ENCODE assay signal across 30 cellular contexts in the genomic region with DNA sequence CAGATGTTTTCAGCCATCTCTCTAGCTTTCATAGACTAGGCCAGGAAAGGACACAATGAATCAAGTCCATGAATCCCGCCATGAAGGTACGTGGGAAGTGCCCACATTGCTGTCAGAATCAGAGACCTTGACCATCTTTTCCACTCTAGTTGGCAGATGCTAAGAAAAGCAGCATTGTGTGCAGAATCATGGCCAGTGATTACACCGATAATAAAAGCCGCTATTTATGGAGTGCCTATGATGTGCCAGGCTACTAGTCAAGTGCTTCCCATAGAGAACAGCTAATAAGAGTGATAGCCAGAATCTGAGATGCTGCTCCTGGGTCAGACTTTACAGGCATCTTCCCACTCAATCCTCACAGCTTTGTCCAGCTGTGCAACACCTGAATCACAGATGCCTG.
"Had no signal": no experiment of that assay in that cellular context is flagged by ENCODE, and none has a peak within 500 bp of the region (broad histone marks: within the 10 kb centered on the region; RNA-seq: fewer than 3 reads in every experiment).

No MANE protein-coding gene starts in this region.

- ATAC-seq: activated CD4-positive, alpha-beta T cell treated with anti-CD3 and anti-CD28 coated beads for 36 hours; activated CD4-positive, CD25-positive, alpha-beta regulatory T cell treated with anti-CD3 and anti-CD28 coated beads, Interleukin-2, amount 50 U/mL, for 24 hours; activated CD8-positive, alpha-beta T cell treated with anti-CD3 and anti-CD28 coated beads, Interleukin-2, amount 10 ng/mL, durations not matched to agents 7 days and 5 days; body of pancreas; PC-3; WTC11 had no signal

- DNase-seq: activated CD4-positive, alpha-beta T cell treated with anti-CD3 and anti-CD28 coated beads for 36 hours; activated CD4-positive, alpha-beta T cell treated with anti-CD3 and anti-CD28 coated beads, Interleukin-2, amount 10 ng/mL, durations not matched to agents 7 days and 5 days; activated CD4-positive, alpha-beta T cell treated with anti-CD3 and anti-CD28 coated beads, Interleukin-2, amount 50 U/mL, for 48 hours; activated CD8-positive, alpha-beta T cell treated with anti-CD3 and anti-CD28 coated beads, Interleukin-2, amount 10 ng/mL, durations not matched to agents 7 days and 5 days; activated gamma-delta T cell; activated naive CD4-positive, alpha-beta T cell treated with Interleukin-2 at 50 U/mL for 16 hours; activated naive CD8-positive, alpha-beta T cell treated with anti-CD3 and anti-CD28 coated beads, Interleukin-2, amount 10 ng/mL, durations not matched to agents 7 days and 5 days; activated T-cell treated with anti-CD3 and anti-CD28 coated beads, Interleukin-2, amount 50 U/mL, for 24 hours; body of pancreas; Kasumi-1; KG1; MG63; NCI-H1092; NCI-H1417; NCI-H146; NCI-H187 treated with DMSO at 0.1 percent for 48 hours; NCI-H2081; NCI-H2171 treated with DMSO at 0.1 percent for 48 hours; NCI-H2227 treated with DMSO at 0.1 percent for 48 hours; NCI-H446; NCI-H510A treated with DMSO at 0.1 percent for 48 hours; NCI-H526 treated with DMSO at 0.1 percent for 48 hours; NCI-H774; PC-3; Peyer's patch; RPMI8226; SHP77 treated with DMSO at 0.1 percent for 48 hours; SK-N-SH had no signal
